In genomic region chr16:67841198-67841815, GRCh38 we compare ENCODE assay signal across 1 cellular context.
TF ChIP-seq lines count a peak whose summit lies in the region.

No MANE protein-coding gene starts in this region.

TF ChIP-seq in K562, 482 proteins besides CTCF, POLR2A, EP300 and RAD21 (continues in another document):
- TF ChIP-seq HOMEZ (CRISPR knock-in tag; IDR thresholded peaks at IDR 0.05) (no peak), ZKSCAN1 (IDR thresholded peaks at IDR 0.05; ENCODE audit: low read depth, low read length) (peak; percentile 97), MLX (CRISPR knock-in tag; conservative IDR thresholded peaks at IDR 0.05) (no peak), ELF2 (CRISPR knock-in tag; IDR thresholded peaks at IDR 0.05) (peak; percentile 34; the same call in 1 of the 2 replicates), PRDM10 (IDR thresholded peaks at IDR 0.05; ENCODE audit: partially characterized antibody) (peak; percentile 89), TAF1 (IDR thresholded peaks at IDR 0.05; ENCODE audit: control insufficient read depth, extremely low read depth, insufficient read depth, low read length, severe bottlenecking) (no peak), ZEB2 (IDR thresholded peaks at IDR 0.05) (no peak), ZNF592 (IDR thresholded peaks at IDR 0.05) (0 out of 2 replicates have a peak, but pooled peaks have one; percentile 15), LCOR (CRISPR knock-in tag; IDR thresholded peaks at IDR 0.05) (0 out of 2 replicates have a peak, but pooled peaks have one; percentile 63), PCBP2 (IDR thresholded peaks at IDR 0.05; ENCODE audit: low read depth, low read length, poor library complexity, severe bottlenecking) (no peak), TAF7 (tag; IDR thresholded peaks at IDR 0.05) (0 out of 2 replicates have a peak, but pooled peaks have one; percentile 19), L3MBTL2 (IDR thresholded peaks at IDR 0.05) (peak; percentile 45; the same call in 1 of the 2 replicates), ARNT (IDR thresholded peaks at IDR 0.05) (0 out of 4 replicates have a peak, but pooled peaks of 1 of the 2 experiments have one; percentile 38), BACH1 (tag; IDR thresholded peaks at IDR 0.05) (0 out of 2 replicates have a peak, but pooled peaks have one; percentile 21), SOX6 (IDR thresholded peaks at IDR 0.05) (no peak), PATZ1 (CRISPR knock-in tag; IDR thresholded peaks at IDR 0.05; ENCODE audit: borderline replicate concordance) (no peak), SMARCE1 (IDR thresholded peaks at IDR 0.05) (0 out of 2 replicates have a peak, but pooled peaks have one; percentile 25), PHB2 (IDR thresholded peaks at IDR 0.05; ENCODE audit: low read depth) (no peak), ZNF354B (CRISPR knock-in tag; IDR thresholded peaks at IDR 0.05) (no peak), EHMT2 (IDR thresholded peaks at IDR 0.05) (0 out of 2 replicates have a peak, but pooled peaks have one; percentile 7), MGA (IDR thresholded peaks at IDR 0.05) (peak; percentile 68)
